Comparison of ENCODE assay signal across 2 cellular contexts in genomic region chr11:59812220-59812619, GRCh38.
TF ChIP-seq lines count a peak whose summit lies in the region.

No MANE protein-coding gene starts in this region.

TF ChIP-seq in HepG2, 621 proteins besides CTCF, POLR2A, EP300 and RAD21:
- TF ChIP-seq MYC (CRISPR knock-in tag; IDR thresholded peaks at IDR 0.05; ENCODE audit: borderline replicate concordance) = no peak
- no peak for TF ChIP-seq ZNF564 (CRISPR knock-in tag; IDR thresholded peaks at IDR 0.05)
- no peak for TF ChIP-seq MAX (IDR thresholded peaks at IDR 0.05)
- no peak for TF ChIP-seq FOXC1 (CRISPR knock-in tag; IDR thresholded peaks at IDR 0.05; ENCODE audit: borderline replicate concordance)
- peak; percentile 52; the same call in 1 of the 2 replicates for TF ChIP-seq CEBPB (IDR thresholded peaks at IDR 0.05; ENCODE audit: borderline replicate concordance, low read depth, low read length)
- no peak for TF ChIP-seq RXRA (CRISPR knock-in tag; IDR thresholded peaks at IDR 0.05)
TF ChIP-seq in HepG2: peak in this region for 1.

TF ChIP-seq in K562, 482 proteins besides CTCF, POLR2A, EP300 and RAD21:
- no peak for TF ChIP-seq TAF7 (tag; IDR thresholded peaks at IDR 0.05)
- no peak for TF ChIP-seq MAFF (IDR thresholded peaks at IDR 0.05; ENCODE audit: low read length)
- TF ChIP-seq CEBPB (tag; IDR thresholded peaks at IDR 0.05) = peak; percentile 82
- no peak for TF ChIP-seq KLF10 (CRISPR knock-in tag; IDR thresholded peaks at IDR 0.05)
- TF ChIP-seq E2F5 (CRISPR knock-in tag; IDR thresholded peaks at IDR 0.05) = no peak
- no peak for TF ChIP-seq DLX4 (CRISPR knock-in tag; IDR thresholded peaks at IDR 0.05)
- no peak for TF ChIP-seq GTF2F1 (IDR thresholded peaks at IDR 0.05; ENCODE audit: low read depth, low read length)
- TF ChIP-seq CEBPG (CRISPR knock-in tag; IDR thresholded peaks at IDR 0.05) = no peak
- peak; percentile 30 to 86; a peak in 2 of 4 replicates for TF ChIP-seq CEBPG (tag; conservative IDR thresholded peaks at IDR 0.05 in 1 of 2, IDR thresholded peaks at IDR 0.05 in 1 of 2)
